12 cellular contexts compared by ENCODE assay signal in the genomic region with DNA sequence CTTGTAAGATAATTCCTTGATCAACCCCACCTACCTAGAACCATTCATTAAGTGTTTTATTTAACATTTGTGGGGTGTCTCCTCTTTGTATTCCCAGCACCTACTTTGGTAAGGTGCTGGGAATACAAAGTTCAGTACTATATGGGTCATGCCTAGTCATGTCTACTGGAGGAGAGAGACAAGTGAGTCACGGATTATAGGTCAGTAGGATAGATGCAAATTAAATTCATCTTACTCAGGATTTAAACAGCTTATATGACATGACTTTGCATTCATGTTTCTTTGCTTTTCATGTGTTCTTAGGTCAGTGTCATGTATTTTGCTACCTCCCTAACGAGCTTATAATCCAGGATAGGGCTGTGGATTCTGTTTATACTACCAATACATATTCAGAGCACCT. TPM values are rescaled to one million over a fixed set of nuclear protein-coding genes. Genes with fewer than 3 reads are reported as not detected.
DNase-seq lines count a peak whose midpoint lies in the region; FAIRE-seq and TF ChIP-seq lines count a peak whose summit lies in the region.
"Had no signal": no experiment of that assay in that cellular context is flagged by ENCODE, and none has a peak within 500 bp of the region (broad histone marks: within the 10 kb centered on the region; RNA-seq: fewer than 3 reads in every experiment).

No MANE protein-coding gene starts in this region.

- no peaks in the 10 kb centered on the region for H3K36me3 ChIP-seq in ACC112 (ENCODE audit: insufficient read depth, low read length)
- no peaks in the 10 kb centered on the region for H3K36me3 ChIP-seq in bronchial epithelial cell (ENCODE audit: control insufficient read depth, insufficient read depth, low read length)

- intact Hi-C loops in activated CD4-positive, alpha-beta memory T cell treated with anti-CD3 and anti-CD28 coated beads for 36 hours (cut with micrococcal nuclease): no loop called here
- intact Hi-C loops in activated CD4-positive, alpha-beta T cell treated with anti-CD3 and anti-CD28 coated beads, Interleukin-2, amount 10 ng/mL, durations not matched to agents 24 days and 14 days (cut with micrococcal nuclease): loop anchor here (10.0 kb wide), 2 partner anchors 385 to 735 kb away; a partner anchor contains a TSS

- no peak for FAIRE-seq in bronchial epithelial cell (lab: Jason Lieb, UNC)

- peaks cover 7% of the 10 kb centered on the region for H3K27me3 Mint-ChIP-seq in activated CD4-positive, alpha-beta memory T cell treated with anti-CD3 and anti-CD28 coated beads for 36 hours
- H3K27me3 Mint-ChIP-seq in activated CD4-positive, alpha-beta T cell treated with anti-CD3 and anti-CD28 coated beads, Interleukin-2, amount 10 ng/mL, durations not matched to agents 24 days and 14 days: peaks cover 2% of the 10 kb centered on the region

- peaks cover 32% of the 10 kb centered on the region for H3K4me1 ChIP-seq in ACC112 (ENCODE audit: control insufficient read depth, insufficient read depth, low read length, unreplicated experiment)

- H3K27me3 ChIP-seq in ACC112 (ENCODE audit: insufficient read depth, low read length): no peaks in the 10 kb centered on the region
- H3K27me3 ChIP-seq in bronchial epithelial cell (ENCODE audit: control insufficient read depth, insufficient read depth, low read length): no peaks in the 10 kb centered on the region

- CTCF ChIA-PET in activated CD4-positive, alpha-beta memory T cell treated with anti-CD3 and anti-CD28 coated beads for 36 hours (lab: Charles Lee): interaction anchor here (2.1 kb wide), 1 partner anchor 23 kb away, joined by 7 read pairs; no protein-coding TSS in a partner anchor

- H3K4me3 Mint-ChIP-seq in activated CD4-positive, alpha-beta memory T cell treated with anti-CD3 and anti-CD28 coated beads for 36 hours: no peak overlapping the region
- H3K4me3 Mint-ChIP-seq in activated CD4-positive, alpha-beta T cell treated with anti-CD3 and anti-CD28 coated beads, Interleukin-2, amount 10 ng/mL, durations not matched to agents 24 days and 14 days: no peak overlapping the region

- H3K4me1 Mint-ChIP-seq in activated CD4-positive, alpha-beta memory T cell treated with anti-CD3 and anti-CD28 coated beads for 36 hours (ENCODE audit: low read depth): peaks cover 7% of the 10 kb centered on the region
- peaks cover 10% of the 10 kb centered on the region for H3K4me1 Mint-ChIP-seq in activated CD4-positive, alpha-beta T cell treated with anti-CD3 and anti-CD28 coated beads, Interleukin-2, amount 10 ng/mL, durations not matched to agents 24 days and 14 days

- POLR2A ChIA-PET in activated CD4-positive, alpha-beta memory T cell treated with anti-CD3 and anti-CD28 coated beads for 36 hours (lab: Charles Lee): no interaction called here

- no peak for TF ChIP-seq CTCF in bronchial epithelial cell (IDR thresholded peaks at IDR 0.05; ENCODE audit: insufficient read depth, low read length, severe bottlenecking)

- H3K79me2 ChIP-seq in ACC112 (ENCODE audit: control insufficient read depth, insufficient read depth, low read length, unreplicated experiment): peaks cover 6% of the 10 kb centered on the region

- no peak overlapping the region for H3K27ac Mint-ChIP-seq in activated CD4-positive, alpha-beta memory T cell treated with anti-CD3 and anti-CD28 coated beads for 36 hours
- no peak overlapping the region for H3K27ac Mint-ChIP-seq in activated CD4-positive, alpha-beta T cell treated with anti-CD3 and anti-CD28 coated beads, Interleukin-2, amount 10 ng/mL, durations not matched to agents 24 days and 14 days

- no peak overlapping the region for H2AFZ ChIP-seq in ACC112 (ENCODE audit: low read length, unreplicated experiment)

- H3K4me3 ChIP-seq in ACC112 (ENCODE audit: low read depth, low read length): no peak overlapping the region
- H3K4me3 ChIP-seq in bronchial epithelial cell (ENCODE audit: low read depth, low read length): no peak overlapping the region

- H3K27ac ChIP-seq in ACC112 (ENCODE audit: low read depth, low read length): peak overlapping the region; percentile 54

- DNase-seq in M059J (ENCODE audit: low read depth): peak; percentile 65
- peak; percentile 94 for DNase-seq in bronchial epithelial cell (ENCODE audit: low read depth)
- peak; percentile 51 for DNase-seq in kidney glomerular epithelial cell (lab: John Stamatoyannopoulos, UW)
- no peak for DNase-seq in activated CD4-positive, alpha-beta memory T cell treated with anti-CD3 and anti-CD28 coated beads for 36 hours
- no peak for DNase-seq in dermis blood vessel endothelial cell
- no peak for DNase-seq in activated CD4-positive, alpha-beta T cell treated with anti-CD3 and anti-CD28 coated beads, Interleukin-2, amount 10 ng/mL, durations not matched to agents 24 days and 14 days
- no peak for DNase-seq in amniotic stem cell (lab: John Stamatoyannopoulos, UW)
- DNase-seq: activated naive CD4-positive, alpha-beta T cell; central memory CD4-positive, alpha-beta T cell; NCI-H2171 had no signal

- peaks cover 3% of the 10 kb centered on the region for H3K36me3 Mint-ChIP-seq in activated CD4-positive, alpha-beta memory T cell treated with anti-CD3 and anti-CD28 coated beads for 36 hours
- H3K36me3 Mint-ChIP-seq in activated CD4-positive, alpha-beta T cell treated with anti-CD3 and anti-CD28 coated beads, Interleukin-2, amount 10 ng/mL, durations not matched to agents 24 days and 14 days (ENCODE audit: low read depth): peaks cover 11% of the 10 kb centered on the region

- no peaks in the 10 kb centered on the region for H3K9me3 Mint-ChIP-seq in activated CD4-positive, alpha-beta memory T cell treated with anti-CD3 and anti-CD28 coated beads for 36 hours
- no peaks in the 10 kb centered on the region for H3K9me3 Mint-ChIP-seq in activated CD4-positive, alpha-beta T cell treated with anti-CD3 and anti-CD28 coated beads, Interleukin-2, amount 10 ng/mL, durations not matched to agents 24 days and 14 days

RNA-seq across cellular contexts. Expression of a gene that starts 3.4 kb away (rescaled TPM):
- 57.7 and 69.5 TPM in 2 replicates for total RNA-seq in M059J (2014; rRNA removed; shearing (Covaris generic))
- total RNA-seq in bronchial epithelial cell (23.2 and 46.9 TPM in 2 replicates), dermis blood vessel endothelial cell (34.9 and 73.6 TPM in 2 replicates)
- 10 to 100 TPM; 24.9 to 26.5 TPM for total RNA-seq in activated CD4-positive, alpha-beta memory T cell treated with anti-CD3 and anti-CD28 coated beads for 36 hours
- total RNA-seq in activated CD4-positive, alpha-beta T cell treated with anti-CD3 and anti-CD28 coated beads, Interleukin-2, amount 10 ng/mL, durations not matched to agents 24 days and 14 days: 92.5 and 94.7 TPM in 2 replicates

RNA-seq across cellular contexts. Expression of a gene that starts 7.9 kb away (rescaled TPM):
- 224 and 254 TPM in 2 replicates for total RNA-seq in M059J (2014; rRNA removed; shearing (Covaris generic))
- total RNA-seq in bronchial epithelial cell: 15.2 and 34.2 TPM in 2 replicates
- total RNA-seq in activated CD4-positive, alpha-beta memory T cell treated with anti-CD3 and anti-CD28 coated beads for 36 hours: 10 to 100 TPM; 58.2 to 60.8 TPM
- total RNA-seq in dermis blood vessel endothelial cell: 75.9 and 253 TPM in 2 replicates
- total RNA-seq in activated CD4-positive, alpha-beta T cell treated with anti-CD3 and anti-CD28 coated beads, Interleukin-2, amount 10 ng/mL, durations not matched to agents 24 days and 14 days: 278 and 283 TPM in 2 replicates
- total RNA-seq: HT-29 had no signal

RNA-seq across cellular contexts. Expression of a gene that starts 27.5 kb away (rescaled TPM):
- total RNA-seq in M059J (2014; rRNA removed; shearing (Covaris generic)): 106 and 150 TPM in 2 replicates
- total RNA-seq in bronchial epithelial cell: 5.9 and 9.7 TPM in 2 replicates
- total RNA-seq in activated CD4-positive, alpha-beta memory T cell treated with anti-CD3 and anti-CD28 coated beads for 36 hours: 100 to 1,000 TPM; 108 to 111 TPM
- 27.4 and 48.5 TPM in 2 replicates for total RNA-seq in dermis blood vessel endothelial cell
- 144 and 152 TPM in 2 replicates for total RNA-seq in activated CD4-positive, alpha-beta T cell treated with anti-CD3 and anti-CD28 coated beads, Interleukin-2, amount 10 ng/mL, durations not matched to agents 24 days and 14 days

RNA-seq across cellular contexts. Expression of a gene that starts 27.8 kb away (rescaled TPM):
- 87.6 and 166 TPM in 2 replicates for total RNA-seq in M059J (2014; rRNA removed; shearing (Covaris generic))
- 61.3 and 159 TPM in 2 replicates for total RNA-seq in bronchial epithelial cell
- 100 to 1,000 TPM; 191 to 192 TPM for total RNA-seq in activated CD4-positive, alpha-beta memory T cell treated with anti-CD3 and anti-CD28 coated beads for 36 hours
- 27.9 and 41.0 TPM in 2 replicates for total RNA-seq in dermis blood vessel endothelial cell
- 179 and 187 TPM in 2 replicates for total RNA-seq in activated CD4-positive, alpha-beta T cell treated with anti-CD3 and anti-CD28 coated beads, Interleukin-2, amount 10 ng/mL, durations not matched to agents 24 days and 14 days

Comparison
In these comparisons a context has a peak if more than half of its experiments do, and no peak if none do; other contexts are left out.
1. DNase-seq: peak in M059J (single experiment), bronchial epithelial cell (single experiment) and kidney glomerular epithelial cell (single experiment); none in activated CD4-positive, alpha-beta memory T cell treated with anti-CD3 and anti-CD28 coated beads for 36 hours (single experiment), dermis blood vessel endothelial cell (single experiment), activated CD4-positive, alpha-beta T cell treated with anti-CD3 and anti-CD28 coated beads, Interleukin-2, amount 10 ng/mL, durations not matched to agents 24 days and 14 days (single experiment) and amniotic stem cell (single experiment).